22 cellular contexts compared by ENCODE assay signal in genomic region chr15:62454567-62455172, GRCh38.
A peak's percentile ranks its signal among the peaks of the same experiment; 100 is the strongest.
DNase-seq lines count a peak whose midpoint lies in the region; ATAC-seq, FAIRE-seq and TF ChIP-seq lines count a peak whose summit lies in the region.
"Had no signal": no experiment of that assay in that cellular context is flagged by ENCODE, and none has a peak within 500 bp of the region (broad histone marks: within the 10 kb centered on the region; RNA-seq: fewer than 3 reads in every experiment).

No MANE protein-coding gene starts in this region.

- TF ChIP-seq RAD21 in IMR-90 (IDR thresholded peaks at IDR 0.05; ENCODE audit: low read length) = no peak

- H3K27me3 Mint-ChIP-seq in astrocyte (ENCODE audit: low read depth, unreplicated experiment) (no peaks in the 10 kb centered on the region), nephron (ENCODE audit: low read depth) (no peaks in the 10 kb centered on the region)

- H3K79me1 ChIP-seq in IMR-90 (ENCODE audit: low read depth in 1 of 2, low read length in 2 of 2) = peaks cover 0 to 64% of the 10 kb centered on the region in 2 experiments; a peak in 2 of 4 replicates

- no peaks in the 10 kb centered on the region for H3K36me3 ChIP-seq in IMR-90 (ENCODE audit: control insufficient read depth, insufficient read depth, low read length)
- no peaks in the 10 kb centered on the region for H3K36me3 ChIP-seq in astrocyte (ENCODE audit: insufficient read depth, low read length)
- no peaks in the 10 kb centered on the region for H3K36me3 ChIP-seq in tibial nerve
- H3K36me3 ChIP-seq: neutrophil, right lobe of liver had no signal

- WGBS in IMR-90 (ENCODE audit: extremely low coverage in 2 of 2, insufficient read length in 1 of 2), 2 experiments = no CpG with 5 or more reads among the region's 6 CpGs
- 37 to 43% methylated on average over 6 of the region's 6 CpGs for WGBS in tibial nerve, 2 donors

- H3K4me1 Mint-ChIP-seq in astrocyte (ENCODE audit: low read depth, unreplicated experiment) (peaks cover 37% of the 10 kb centered on the region), nephron (peaks cover 69% of the 10 kb centered on the region)

- peak overlapping the region; percentile 96 for H2BK120ac ChIP-seq in IMR-90 (ENCODE audit: low read depth, low read length)

- H3K9me3 ChIP-seq in IMR-90 (ENCODE audit: control insufficient read depth, insufficient read depth, low read length) = no peaks in the 10 kb centered on the region
- H3K9me3 ChIP-seq in astrocyte (ENCODE audit: insufficient read depth, low read depth, low read length) = no peaks in the 10 kb centered on the region
- H3K9me3 ChIP-seq in tibial nerve = no peaks in the 10 kb centered on the region
- H3K9me3 ChIP-seq: neutrophil, right lobe of liver had no signal

- H4K91ac ChIP-seq in IMR-90 (ENCODE audit: insufficient read depth, low read depth, low read length) = peak overlapping the region; percentile 97

- ATAC-seq in IMR-90 (ENCODE audit: low read depth) = peak; percentile 10
- ATAC-seq: K562, right lobe of liver, WTC11 had no signal

- peaks cover 11% of the 10 kb centered on the region for H3K36me3 Mint-ChIP-seq in astrocyte (ENCODE audit: low read depth, unreplicated experiment)
- H3K36me3 Mint-ChIP-seq in nephron (ENCODE audit: low read depth) = no peaks in the 10 kb centered on the region
- H3K36me3 Mint-ChIP-seq: WTC11 had no signal

- H3K4me2 ChIP-seq in IMR-90 (ENCODE audit: low read depth, low read length) (peak overlapping the region; percentile 60), astrocyte (ENCODE audit: low read length) (peak overlapping the region; percentile 76)

- peak overlapping the region; percentile 80 to 87 for H4K8ac ChIP-seq in IMR-90 (ENCODE audit: low read depth in 2 of 2, low read length in 2 of 2)

- H3K4me3 ChIP-seq in IMR-90 (ENCODE audit: insufficient read depth, low read depth, low read length) (no peak overlapping the region), astrocyte (ENCODE audit: insufficient read depth, low read depth, low read length) (peak overlapping the region; percentile 28), tibial nerve (no peak overlapping the region)
- H3K4me3 ChIP-seq: K562, right lobe of liver had no signal

- H4K20me1 ChIP-seq in IMR-90 (ENCODE audit: insufficient read depth, low read length) (no peaks in the 10 kb centered on the region), astrocyte (ENCODE audit: insufficient read depth, low read length) (peaks cover 6% of the 10 kb centered on the region)

- peak; percentile 57 for DNase-seq in IMR-90
- peak; percentile 61 for DNase-seq in astrocyte (ENCODE audit: low read depth)
- no peak for DNase-seq in tibial nerve (ENCODE audit: low spot score in 2 of 2)
- DNase-seq in NCI-H1417 treated with DMSO at 0.1 percent for 48 hours (lab: John Stamatoyannopoulos, UW) = no peak
- no peak for DNase-seq in mucosa of gallbladder (ENCODE audit: low spot score)
- DNase-seq in G401 (ENCODE audit: low spot score) = no peak
- DNase-seq: head of caudate nucleus; NCI-H1092; NCI-H2107; NCI-H774; right lobe of liver; stimulated activated CD4-positive, alpha-beta T cell treated with anti-CD3 and anti-CD28 coated beads, Interleukin-4, amount 100 ng/mL, for 1 hour; stimulated activated CD8-positive, alpha-beta memory T cell treated with anti-CD3 and anti-CD28 coated beads, Interleukin-4, amount 100 ng/mL, for 48 hours had no signal

- dilution Hi-C loops in IMR-90 (cut with HindIII; ENCODE audit: low sequenced_read_pairs, unreplicated experiment) = no loop called here

- H2AK9ac ChIP-seq in IMR-90 (replicated peaks; ENCODE audit: low read depth, low read length, poor library complexity) = no peak overlapping the region

- peak overlapping the region; percentile 98 for H2AK5ac ChIP-seq in IMR-90 (ENCODE audit: low read depth, low read length)

- peak overlapping the region; percentile 49 for H3K14ac ChIP-seq in IMR-90 (replicated peaks; ENCODE audit: low read depth, low read length)

- H2AFZ ChIP-seq in IMR-90 (replicated peaks; ENCODE audit: low read length, poor library complexity) (no peak overlapping the region), astrocyte (ENCODE audit: low read depth, low read length) (no peak overlapping the region)

- H3K9ac ChIP-seq in IMR-90 (ENCODE audit: low read depth, low read length) = 0 out of 2 replicates have a peak overlapping the region, but pooled peaks have one; percentile 2
- H3K9ac ChIP-seq in astrocyte (ENCODE audit: low read length) = peak overlapping the region; percentile 43

- H2BK15ac ChIP-seq in IMR-90 (ENCODE audit: low read depth, low read length) = peak overlapping the region; percentile 91

- H3K9me3 Mint-ChIP-seq in astrocyte (ENCODE audit: unreplicated experiment) = peaks cover 4% of the 10 kb centered on the region
- no peaks in the 10 kb centered on the region for H3K9me3 Mint-ChIP-seq in nephron
- H3K9me3 Mint-ChIP-seq: activated T-helper 2 cell treated with anti-CD3 and anti-CD28 coated beads, Interferon-gamma antibody, Interleukin-2, Interleukin-4, amounts not matched to agents 10 μg/mL and 5 μg/mL and 100 μg/mL, durations not matched to agents 14 hours and 24 hours and 36 hours; WTC11 had no signal

- peak overlapping the region; percentile 78 for H2BK5ac ChIP-seq in IMR-90 (ENCODE audit: low read depth, low read length, poor library complexity, severe bottlenecking)

- no peaks in the 10 kb centered on the region for H3K79me2 ChIP-seq in astrocyte (ENCODE audit: insufficient read depth, low read length)

- peak overlapping the region; percentile 62 for H3K4me3 Mint-ChIP-seq in astrocyte (ENCODE audit: unreplicated experiment)
- peak overlapping the region in 1 of 3 experiments; percentile 45 for H3K4me3 Mint-ChIP-seq in nephron
- H3K4me3 Mint-ChIP-seq: WTC11 had no signal

- in situ Hi-C loops in IMR-90 (cut with MboI; ENCODE audit: low sequenced_read_pairs) = no loop called here
- in situ Hi-C loops in G401 (cut with HindIII; ENCODE audit: low sequenced_read_pairs) = no loop called here

- POLR2A ChIA-PET in IMR-90 (lab: Charles Lee; ENCODE audit: unreplicated experiment) = no interaction called here

- H3K27ac Mint-ChIP-seq in astrocyte (ENCODE audit: unreplicated experiment) (no peak overlapping the region), nephron (peak overlapping the region; percentile 77 to 87 (median 85))
- H3K27ac Mint-ChIP-seq: activated T-helper 2 cell treated with anti-CD3 and anti-CD28 coated beads, Interferon-gamma antibody, Interleukin-2, Interleukin-4, amounts not matched to agents 10 μg/mL and 5 μg/mL and 100 μg/mL, durations not matched to agents 14 hours and 24 hours and 36 hours; WTC11 had no signal

- H3K27ac ChIP-seq in IMR-90 (ENCODE audit: insufficient read depth, low read length) (peak overlapping the region; percentile 82), astrocyte (ENCODE audit: low read depth, low read length) (peak overlapping the region; percentile 43), tibial nerve (peak overlapping the region; percentile 54 to 92 (median 70))
- H3K27ac ChIP-seq: C4-2B, epithelial cell of prostate, neutrophil, right lobe of liver, RWPE1 had no signal

- no peak for TF ChIP-seq EP300 in tibial nerve (IDR thresholded peaks at IDR 0.05)

- peak overlapping the region; percentile 87 for H4K5ac ChIP-seq in IMR-90 (ENCODE audit: low read depth, low read length)

- no peak for FAIRE-seq in astrocyte (lab: Jason Lieb, UNC)
- FAIRE-seq: islet of Langerhans, K562 had no signal

- TF ChIP-seq POLR2A in IMR-90 (IDR thresholded peaks at IDR 0.05; ENCODE audit: low read depth, low read length) (no peak), tibial nerve (IDR thresholded peaks at IDR 0.05) (no peak)

- intact Hi-C loops in IMR-90 (cut with micrococcal nuclease) = loop anchor here (5.0 kb wide), 1 partner anchor 62 kb away; the partner anchor contains the start of gene TLN2

- TF ChIP-seq CTCF in IMR-90 (conservative IDR thresholded peaks at IDR 0.05; ENCODE audit: low read depth, low read length) (no peak), astrocyte (IDR thresholded peaks at IDR 0.05; ENCODE audit: insufficient read depth, low read depth, low read length) (no peak), nephron (IDR thresholded peaks at IDR 0.05; ENCODE audit: unreplicated experiment in 3 of 3) (no peak), tibial nerve (IDR thresholded peaks at IDR 0.05) (no peak)

- H3K56ac ChIP-seq in IMR-90 (ENCODE audit: extremely low read depth, insufficient read depth, low read length) = peak overlapping the region; percentile 30

- no TSS peak for BruUV-seq in IMR-90 (replicated peaks; lab: Mats Ljungman, UMichigan)

- H3K4ac ChIP-seq in IMR-90 (ENCODE audit: low read depth, low read length) = peak overlapping the region; percentile 84

- CTCF ChIA-PET in IMR-90 (lab: Yijun Ruan, JAX) = interaction anchor here (1.1 kb wide), 1 partner anchor 287 kb away, joined by 3 read pairs; no protein-coding TSS in a partner anchor

- peaks cover 40% of the 10 kb centered on the region for H3K4me1 ChIP-seq in IMR-90 (ENCODE audit: control insufficient read depth, insufficient read depth, low read length)
- peaks cover 40% of the 10 kb centered on the region for H3K4me1 ChIP-seq in astrocyte (ENCODE audit: insufficient read depth, low read length)
- H3K4me1 ChIP-seq in tibial nerve = peaks cover 0 to 66% (median 17%) of the 10 kb centered on the region in 4 donors
- H3K4me1 ChIP-seq: right lobe of liver had no signal

- peaks cover 32% of the 10 kb centered on the region for H3K9me1 ChIP-seq in IMR-90 (ENCODE audit: insufficient read depth, low read length)

- peak overlapping the region; percentile 78 for H3K18ac ChIP-seq in IMR-90 (ENCODE audit: low read depth, low read length)

- no peaks in the 10 kb centered on the region for H3K27me3 ChIP-seq in IMR-90 (ENCODE audit: control insufficient read depth, insufficient read depth, low read length)
- no peaks in the 10 kb centered on the region for H3K27me3 ChIP-seq in astrocyte (ENCODE audit: insufficient read depth, low read length)
- no peaks in the 10 kb centered on the region for H3K27me3 ChIP-seq in tibial nerve
- H3K27me3 ChIP-seq: neutrophil, right lobe of liver had no signal

- peak overlapping the region; percentile 76 for H3K23ac ChIP-seq in IMR-90 (ENCODE audit: low read depth, low read length)

- H2BK20ac ChIP-seq in IMR-90 (ENCODE audit: low read depth, low read length) = peak overlapping the region; percentile 89

TF ChIP-seq in IMR-90, 13 proteins besides CTCF, POLR2A, EP300 and RAD21:
- TF ChIP-seq FOS (IDR thresholded peaks at IDR 0.05; ENCODE audit: low read depth, low read length) = 0 out of 2 replicates have a peak, but pooled peaks have one; percentile 11
- TF ChIP-seq MXI1 (IDR thresholded peaks at IDR 0.05; ENCODE audit: borderline replicate concordance, low read depth, low read length) = no peak
- peak; percentile 83 for TF ChIP-seq CEBPB (IDR thresholded peaks at IDR 0.05; ENCODE audit: low read depth, low read length)

Comparison
In these comparisons a context has a peak if more than half of its experiments do, and no peak if none do; other contexts are left out.
1. DNase-seq: peak in IMR-90 (single experiment) and astrocyte (single experiment); none in tibial nerve (0 of 2), NCI-H1417 treated with DMSO at 0.1 percent for 48 hours (single experiment), mucosa of gallbladder (single experiment) and G401 (single experiment).
2. Peak in every context shown above with its lines, with median percentiles within 50 percentile points of each other: H3K27ac ChIP-seq.